ENCODE assay signal across 2 cellular contexts in genomic region chr1:116139592-116140134, GRCh38.
TF ChIP-seq lines count a peak whose summit lies in the region.

No MANE protein-coding gene starts in this region.

TF ChIP-seq in HCT116, 20 proteins besides CTCF, POLR2A, EP300 and RAD21 (continued from another document):
- TF ChIP-seq ZBTB33 (IDR thresholded peaks at IDR 0.05; ENCODE audit: extremely low read depth, insufficient replicate concordance, low read length) (no peak), EGR1 (IDR thresholded peaks at IDR 0.05; ENCODE audit: low read depth) (no peak), SP1 (IDR thresholded peaks at IDR 0.05; ENCODE audit: low read depth) (no peak), CBX3 (IDR thresholded peaks at IDR 0.05; ENCODE audit: low read depth) (no peak), SRF (IDR thresholded peaks at IDR 0.05; ENCODE audit: low read depth) (no peak), ATF3 (IDR thresholded peaks at IDR 0.05) (no peak), MAX (IDR thresholded peaks at IDR 0.05) (no peak), JUND (IDR thresholded peaks at IDR 0.05) (no peak), SIN3A (IDR thresholded peaks at IDR 0.05; ENCODE audit: low read depth) (no peak), REST (IDR thresholded peaks at IDR 0.05; ENCODE audit: low read depth) (no peak), FOSL1 (IDR thresholded peaks at IDR 0.05; ENCODE audit: low read depth) (no peak), ZFX (IDR thresholded peaks at IDR 0.05) (no peak), CEBPB (IDR thresholded peaks at IDR 0.05; ENCODE audit: low read depth) (no peak), EZH2 (IDR thresholded peaks at IDR 0.05) (no peak)

TF ChIP-seq in SK-N-SH, 30 proteins besides CTCF, POLR2A, EP300 and RAD21 (continued from another document):
- TF ChIP-seq REST (IDR thresholded peaks at IDR 0.05; ENCODE audit: low read depth, low read length) (no peak), IRF3 (IDR thresholded peaks at IDR 0.05; ENCODE audit: low read depth, low read length) (no peak), NRF1 (IDR thresholded peaks at IDR 0.05; ENCODE audit: low read depth, low read length) (no peak), GABPA (IDR thresholded peaks at IDR 0.05; ENCODE audit: low read depth) (no peak), TCF12 (IDR thresholded peaks at IDR 0.05) (no peak)
